In the genomic region with DNA sequence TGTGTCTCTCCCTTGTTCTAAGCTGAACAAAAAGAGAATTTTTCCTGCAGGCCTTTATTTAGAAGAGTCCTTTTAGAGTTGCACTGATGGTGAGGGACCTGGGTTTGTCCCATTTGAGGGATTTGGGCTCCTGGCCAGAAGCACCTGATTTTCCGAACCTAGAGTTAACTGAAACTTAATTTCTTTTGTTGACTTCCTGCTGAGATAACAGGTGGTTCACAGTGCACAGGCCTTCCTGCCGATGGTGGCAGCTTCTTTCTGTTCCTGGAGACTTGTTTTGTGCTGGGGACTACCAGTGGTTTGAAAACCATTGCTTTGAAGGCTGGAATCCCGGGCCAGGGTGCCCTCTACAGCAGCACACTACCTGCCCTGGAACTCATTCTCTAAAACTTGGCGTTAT, we compare ENCODE assay signal across 1 cellular context.
TF ChIP-seq lines count a peak whose summit lies in the region.

No MANE protein-coding gene starts in this region.

TF ChIP-seq in IMR-90, 13 proteins besides CTCF, POLR2A, EP300 and RAD21:
- TF ChIP-seq CHD1 (IDR thresholded peaks at IDR 0.05; ENCODE audit: low read depth, low read length) (no peak), BHLHE40 (IDR thresholded peaks at IDR 0.05; ENCODE audit: low read depth, low read length) (no peak), MAZ (IDR thresholded peaks at IDR 0.05; ENCODE audit: borderline replicate concordance, low read depth, low read length) (no peak), CEBPB (IDR thresholded peaks at IDR 0.05; ENCODE audit: low read depth, low read length) (no peak), FOS (IDR thresholded peaks at IDR 0.05; ENCODE audit: low read depth, low read length) (no peak), MAFK (IDR thresholded peaks at IDR 0.05; ENCODE audit: low read depth, low read length) (no peak), NFE2L2 (IDR thresholded peaks at IDR 0.05; ENCODE audit: low read depth, low read length) (no peak), RFX5 (IDR thresholded peaks at IDR 0.05; ENCODE audit: low read depth, low read length) (no peak), SMC3 (IDR thresholded peaks at IDR 0.05; ENCODE audit: low read depth, low read length) (no peak), MXI1 (IDR thresholded peaks at IDR 0.05; ENCODE audit: borderline replicate concordance, low read depth, low read length) (no peak)
- TF ChIP-seq, protein P1, sequence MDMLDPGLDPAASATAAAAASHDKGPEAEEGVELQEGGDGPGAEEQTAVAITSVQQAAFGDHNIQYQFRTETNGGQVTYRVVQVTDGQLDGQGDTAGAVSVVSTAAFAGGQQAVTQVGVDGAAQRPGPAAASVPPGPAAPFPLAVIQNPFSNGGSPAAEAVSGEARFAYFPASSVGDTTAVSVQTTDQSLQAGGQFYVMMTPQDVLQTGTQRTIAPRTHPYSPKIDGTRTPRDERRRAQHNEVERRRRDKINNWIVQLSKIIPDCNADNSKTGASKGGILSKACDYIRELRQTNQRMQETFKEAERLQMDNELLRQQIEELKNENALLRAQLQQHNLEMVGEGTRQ (IDR thresholded peaks at IDR 0.05; ENCODE audit: low read depth, low read length): no peak
- TF ChIP-seq, protein P2, sequence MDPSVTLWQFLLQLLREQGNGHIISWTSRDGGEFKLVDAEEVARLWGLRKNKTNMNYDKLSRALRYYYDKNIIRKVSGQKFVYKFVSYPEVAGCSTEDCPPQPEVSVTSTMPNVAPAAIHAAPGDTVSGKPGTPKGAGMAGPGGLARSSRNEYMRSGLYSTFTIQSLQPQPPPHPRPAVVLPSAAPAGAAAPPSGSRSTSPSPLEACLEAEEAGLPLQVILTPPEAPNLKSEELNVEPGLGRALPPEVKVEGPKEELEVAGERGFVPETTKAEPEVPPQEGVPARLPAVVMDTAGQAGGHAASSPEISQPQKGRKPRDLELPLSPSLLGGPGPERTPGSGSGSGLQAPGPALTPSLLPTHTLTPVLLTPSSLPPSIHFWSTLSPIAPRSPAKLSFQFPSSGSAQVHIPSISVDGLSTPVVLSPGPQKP (IDR thresholded peaks at IDR 0.05; ENCODE audit: borderline replicate concordance, low read depth, low read length): no peak
